7 cellular contexts compared by ENCODE assay signal in the genomic region with DNA sequence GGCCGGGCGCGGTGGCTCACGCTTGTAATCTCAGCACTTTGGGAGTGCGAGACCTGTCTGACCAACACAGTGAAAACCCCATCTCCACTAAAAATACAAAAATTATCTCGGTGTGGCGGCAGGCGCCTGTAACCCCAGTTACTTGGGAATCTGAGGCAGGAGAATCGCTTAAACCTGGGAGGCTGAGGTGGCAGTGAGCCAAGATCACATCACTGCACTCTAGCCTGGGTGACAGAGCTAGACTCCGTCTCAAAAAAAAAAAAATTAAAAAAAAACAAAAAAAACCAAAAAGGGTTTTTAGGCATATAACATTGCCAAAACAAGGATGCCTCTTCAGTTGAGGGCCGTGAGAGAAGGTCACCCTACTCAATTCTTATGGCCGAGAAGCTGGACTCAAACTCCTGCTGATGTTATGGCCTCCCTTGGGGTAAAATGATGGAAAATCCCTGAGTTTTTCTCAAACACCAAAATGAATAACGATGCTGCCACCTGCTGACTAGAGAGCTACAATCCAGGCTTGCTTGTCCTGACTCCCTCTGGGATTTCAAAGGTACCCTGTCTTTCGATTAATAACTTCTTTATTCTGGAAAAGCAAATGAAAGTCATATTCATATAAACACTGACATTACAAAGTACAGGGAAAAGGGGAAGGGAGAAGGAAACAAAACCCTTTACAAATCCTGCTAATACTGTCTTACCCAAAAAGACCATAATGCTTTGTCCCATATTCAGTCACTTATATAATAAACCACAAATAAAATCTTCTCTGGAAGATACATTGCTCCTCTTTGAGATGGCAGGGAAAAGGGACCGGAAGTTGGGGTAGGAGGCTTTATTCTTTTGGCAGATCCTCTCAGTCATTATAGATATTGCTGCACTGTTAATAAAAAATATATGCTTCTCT. TPM values are rescaled to one million over a fixed set of nuclear protein-coding genes. Genes with fewer than 3 reads are reported as not detected.
DNase-seq lines count a peak whose midpoint lies in the region; TF ChIP-seq lines count a peak whose summit lies in the region.

No MANE protein-coding gene starts in this region.

- no peaks in the 10 kb centered on the region for H4K20me1 ChIP-seq in DOHH2 (ENCODE audit: control insufficient read depth, insufficient read depth, low read depth, low read length)

- H3K4me2 ChIP-seq in DOHH2 (ENCODE audit: low read length): no peak overlapping the region

- TF ChIP-seq POLR2A in tibial nerve (IDR thresholded peaks at IDR 0.05): no peak

- DNase-seq in HUDEP-2 (lab: John Stamatoyannopoulos, UW; ENCODE audit: unreplicated experiment in 76 of 76): peak in 45 of 76 experiments; percentile 3 to 63 (median 34)
- peak; percentile 56 for DNase-seq in RPMI8226
- peak; percentile 88 for DNase-seq in choroid plexus epithelial cell (ENCODE audit: low read depth)
- DNase-seq in tibial nerve (ENCODE audit: low spot score in 2 of 2): peak; percentile 42 to 82
- no peak for DNase-seq in GM19240 (ENCODE audit: insufficient read length, low spot score)

- no peaks in the 10 kb centered on the region for H3K9me3 ChIP-seq in DOHH2 (ENCODE audit: control insufficient read depth, insufficient read depth, low read length)
- no peaks in the 10 kb centered on the region for H3K9me3 ChIP-seq in liver (ENCODE audit: control insufficient read depth in 4 of 4, low read length in 3 of 4)
- H3K9me3 ChIP-seq in tibial nerve: no peaks in the 10 kb centered on the region

- no peaks in the 10 kb centered on the region for H3K4me1 ChIP-seq in DOHH2 (ENCODE audit: control insufficient read depth, low read length)
- no peaks in the 10 kb centered on the region for H3K4me1 ChIP-seq in liver (ENCODE audit: control insufficient read depth in 4 of 4, insufficient read depth in 4 of 4, low read length in 3 of 4)
- peaks cover 0 to 19% (median 0%) of the 10 kb centered on the region in 4 donors for H3K4me1 ChIP-seq in tibial nerve

- peak; percentile 87 to 90 for TF ChIP-seq RAD21 in liver (IDR thresholded peaks at IDR 0.05)

- H3K27ac ChIP-seq in DOHH2 (ENCODE audit: low read depth, low read length) (no peak overlapping the region), liver (ENCODE audit: low read depth in 1 of 2, low read length in 2 of 2) (no peak overlapping the region), tibial nerve (no peak overlapping the region)

- H3K4me3 ChIP-seq in DOHH2 (ENCODE audit: low read length): no peak overlapping the region
- no peak overlapping the region for H3K4me3 ChIP-seq in choroid plexus epithelial cell (ENCODE audit: low read depth, low read length)
- no peak overlapping the region for H3K4me3 ChIP-seq in liver (ENCODE audit: low read depth in 1 of 3, low read length in 3 of 3)
- H3K4me3 ChIP-seq in tibial nerve: no peak overlapping the region

- no peaks in the 10 kb centered on the region for H3K79me2 ChIP-seq in DOHH2 (ENCODE audit: control insufficient read depth, low read length)

- peak; percentile 75 for TF ChIP-seq CTCF in DOHH2 (IDR thresholded peaks at IDR 0.05; ENCODE audit: low read depth, low read length, poor library complexity, severe bottlenecking)
- TF ChIP-seq CTCF in choroid plexus epithelial cell (conservative IDR thresholded peaks at IDR 0.05; ENCODE audit: low read depth, low read length): peak; percentile 85
- TF ChIP-seq CTCF in liver (IDR thresholded peaks at IDR 0.05; ENCODE audit: low read depth, low read length, missing input control): peak; percentile 73
- TF ChIP-seq CTCF in tibial nerve (IDR thresholded peaks at IDR 0.05): peak; percentile 53 to 76 (median 60)

- peak in 1 of 2 donors; percentile 10 for TF ChIP-seq EP300 in tibial nerve (IDR thresholded peaks at IDR 0.05)

- WGBS in liver: 75% methylated on average over 15 of the region's 15 CpGs
- WGBS in tibial nerve, 2 donors: 64 to 66% methylated on average over 15 of the region's 15 CpGs

- H3K36me3 ChIP-seq in DOHH2 (ENCODE audit: control insufficient read depth, low read length) (peaks cover 46% of the 10 kb centered on the region), liver (ENCODE audit: control insufficient read depth in 4 of 4, insufficient read depth in 3 of 4, low read depth in 1 of 4, low read length in 3 of 4) (peaks cover 12 to 44% (median 24%) of the 10 kb centered on the region in 4 donors), tibial nerve (peaks cover 0 to 72% (median 23%) of the 10 kb centered on the region in 3 donors)

- H3F3A ChIP-seq in DOHH2 (ENCODE audit: control insufficient read depth, insufficient read depth): no peaks in the 10 kb centered on the region

- H3K27me3 ChIP-seq in DOHH2 (ENCODE audit: control insufficient read depth, low read length) (no peaks in the 10 kb centered on the region), liver (ENCODE audit: control insufficient read depth in 4 of 4, insufficient read depth in 4 of 4, low read length in 3 of 4) (no peaks in the 10 kb centered on the region), tibial nerve (no peaks in the 10 kb centered on the region)

- no peak overlapping the region for H3K9ac ChIP-seq in liver (ENCODE audit: low read depth in 1 of 2, low read length in 2 of 2)

- H3K9me2 ChIP-seq in DOHH2 (replicated peaks; ENCODE audit: control insufficient read depth, low read length): no peaks in the 10 kb centered on the region

TF ChIP-seq in liver, 16 proteins besides CTCF, POLR2A, EP300 and RAD21:
- no peak for TF ChIP-seq EGR1 (IDR thresholded peaks at IDR 0.05; ENCODE audit: low read depth in 2 of 2)
- TF ChIP-seq YY1 (IDR thresholded peaks at IDR 0.05): peak; percentile 20

RNA-seq across cellular contexts. Expression of gene RAB42, which starts 10.7 kb away (rescaled TPM):
- 1 to 10 TPM; 1.1 to 5.9 TPM for total RNA-seq in liver
- polyA plus RNA-seq in liver: under 1 TPM; 0.35 to 0.92 TPM
- 1 to 10 TPM in 3 of 4 donors, under 1 TPM in 1; 0.87 to 8.7 (median 1.6) TPM for total RNA-seq in tibial nerve

RNA-seq across cellular contexts. Expression of gene TAF12, which starts 40.1 kb away (rescaled TPM):
- 10 to 100 TPM in 1 of 2 donors, 1 to 10 TPM in 1; 9.5 to 14.2 TPM for total RNA-seq in liver
- 10 to 100 TPM in 1 of 2 donors, 1 to 10 TPM in 1; 9.7 to 14.5 TPM for polyA plus RNA-seq in liver
- total RNA-seq in tibial nerve: 10 to 100 TPM; 14.3 to 25.8 (median 24.0) TPM

RNA-seq across cellular contexts. Expression of gene RNU11, which starts 45.6 kb away (rescaled TPM):
- total RNA-seq in liver: not detected
- polyA plus RNA-seq in liver: not detected
- not detected for total RNA-seq in tibial nerve

RNA-seq across cellular contexts. Expression of gene TRNAU1AP, which starts 49.9 kb away (rescaled TPM):
- 10 to 100 TPM in 1 of 2 donors, 1 to 10 TPM in 1; 8.5 to 12.0 TPM for total RNA-seq in liver
- polyA plus RNA-seq in liver: 1 to 10 TPM; 5.6 to 9.2 TPM
- 10 to 100 TPM; 22.6 to 35.2 (median 29.3) TPM for total RNA-seq in tibial nerve
